Comparison of ENCODE assay signal across 8 cellular contexts in the genomic region with DNA sequence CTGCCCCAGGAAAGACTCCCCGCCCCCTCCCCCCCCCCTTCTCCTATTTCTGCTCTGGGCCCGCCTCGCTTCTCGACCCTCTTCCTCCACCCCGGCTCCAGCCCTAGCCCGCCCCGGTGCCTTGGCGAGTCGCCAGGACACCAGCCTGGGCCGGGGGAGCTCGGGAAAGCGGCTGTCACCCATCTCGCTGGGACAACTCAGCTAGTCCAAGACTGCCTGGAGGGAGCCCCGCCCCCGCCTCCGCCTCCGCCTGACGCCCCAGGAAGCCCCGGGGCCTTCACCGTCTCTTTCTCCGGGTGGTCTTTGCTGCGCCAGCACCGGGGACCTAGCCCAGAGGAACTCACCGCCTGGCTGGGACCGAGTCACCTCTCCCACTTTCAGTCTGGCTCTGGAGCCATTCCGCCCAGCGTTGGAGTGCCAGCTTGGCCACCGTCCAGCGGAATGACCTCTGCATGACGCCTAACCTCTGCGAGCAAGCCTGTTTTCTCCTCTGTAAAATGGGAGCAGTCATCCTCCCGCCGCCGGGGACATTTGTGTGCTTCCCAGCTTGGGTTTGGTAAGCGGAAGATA. TPM values are rescaled to one million over a fixed set of nuclear protein-coding genes. Genes with fewer than 3 reads are reported as not detected.
A peak's percentile ranks its signal among the peaks of the same experiment; 100 is the strongest.
DNase-seq lines count a peak whose midpoint lies in the region; ATAC-seq and TF ChIP-seq lines count a peak whose summit lies in the region.

No MANE protein-coding gene starts in this region.

- H3K4me3 ChIP-seq in NT2/D1 (ENCODE audit: insufficient read length, low read depth) = peak overlapping the region; percentile 39
- H3K4me3 ChIP-seq in astrocyte of the spinal cord (ENCODE audit: low read depth, low read length) = peak overlapping the region; percentile 45

- no peaks in the 10 kb centered on the region for H3K36me3 ChIP-seq in NT2/D1 (ENCODE audit: insufficient read depth, insufficient read length, low read length)

- peaks cover 31% of the 10 kb centered on the region for H3K27me3 ChIP-seq in NT2/D1 (ENCODE audit: insufficient read depth, insufficient read length)

- H3K27ac Mint-ChIP-seq in CD14-positive monocyte = peak overlapping the region in 3 of 7 donors; percentile 58 to 92 (median 81)

- peaks cover 36% of the 10 kb centered on the region for H3K4me1 Mint-ChIP-seq in CD14-positive monocyte

- ATAC-seq in GM18498 (IDR thresholded peaks at IDR 0.05; ENCODE audit: unreplicated experiment) = no peak
- no peak for ATAC-seq in GM21515 (IDR thresholded peaks at IDR 0.05; ENCODE audit: unreplicated experiment)

- H3K36me3 Mint-ChIP-seq in CD14-positive monocyte = peaks cover 10 to 11% of the 10 kb centered on the region in 2 donors

- DNase-seq in CD14-positive monocyte (ENCODE audit: low spot score) = no peak
- no peak for DNase-seq in NT2/D1 (ENCODE audit: low read depth, low spot score)
- DNase-seq in astrocyte of the spinal cord (ENCODE audit: low read depth, low spot score) = no peak
- peak; percentile 89 for DNase-seq in islet precursor cell
- DNase-seq in stimulated activated CD4-positive, alpha-beta T cell treated with anti-CD3 and anti-CD28 coated beads, Interleukin-4, amount 100 ng/mL, for 4 hours = peak; percentile 7 to 16
- no peak for DNase-seq in LoVo (ENCODE audit: low spot score)

- H3K9me3 ChIP-seq in NT2/D1 (ENCODE audit: insufficient read depth, low read length) = no peaks in the 10 kb centered on the region

- in situ Hi-C loops in astrocyte of the spinal cord (cut with HindIII; ENCODE audit: low sequenced_read_pairs) = no loop called here

- intact Hi-C loops in CD14-positive monocyte (cut with micrococcal nuclease) = loop anchor here (10.0 kb wide), 2 partner anchors 162 to 202 kb away; no protein-coding TSS in a partner anchor

- no peaks in the 10 kb centered on the region for H3K9me3 Mint-ChIP-seq in CD14-positive monocyte

- H3K27me3 Mint-ChIP-seq in CD14-positive monocyte (ENCODE audit: low read depth in 3 of 3) = peaks cover 19 to 23% (median 22%) of the 10 kb centered on the region in 3 donors

- H3K4me1 ChIP-seq in NT2/D1 (ENCODE audit: insufficient read depth, insufficient read length) = peaks cover 8% of the 10 kb centered on the region

- H3K9ac ChIP-seq in NT2/D1 (ENCODE audit: insufficient read length, low read depth) = peak overlapping the region; percentile 57

- TF ChIP-seq CTCF in CD14-positive monocyte (IDR thresholded peaks at IDR 0.05) = no peak
- TF ChIP-seq CTCF in astrocyte of the spinal cord (IDR thresholded peaks at IDR 0.05; ENCODE audit: low read depth, low read length) = no peak

- peak overlapping the region; percentile 85 to 95 for H3K4me3 Mint-ChIP-seq in CD14-positive monocyte

RNA-seq across cellular contexts. Expression of a gene that starts 1.1 kb away (rescaled TPM):
- 1 to 10 TPM; 4.0 to 5.0 TPM for polyA plus RNA-seq in CD14-positive monocyte

Comparison
In these comparisons a context has a peak if more than half of its experiments do, and no peak if none do; other contexts are left out.
1. DNase-seq: peak in islet precursor cell (single experiment) and stimulated activated CD4-positive, alpha-beta T cell treated with anti-CD3 and anti-CD28 coated beads, Interleukin-4, amount 100 ng/mL, for 4 hours (2 of 2); none in CD14-positive monocyte (single experiment), NT2/D1 (single experiment), astrocyte of the spinal cord (single experiment) and LoVo (single experiment).